Comparison of ENCODE assay signal across 8 cellular contexts in genomic region chr19:44800461-44800860, GRCh38. TPM values are rescaled to one million over a fixed set of nuclear protein-coding genes. Genes with fewer than 3 reads are reported as not detected.
A peak's percentile ranks its signal among the peaks of the same experiment; 100 is the strongest.
DNase-seq lines count a peak whose midpoint lies in the region; ATAC-seq and TF ChIP-seq lines count a peak whose summit lies in the region.

No MANE protein-coding gene starts in this region.

- no peaks in the 10 kb centered on the region for H3K36me3 ChIP-seq in left lung

- peak; percentile 84 for ATAC-seq in HG02973 (IDR thresholded peaks at IDR 0.05; ENCODE audit: unreplicated experiment)
- peak; percentile 98 for ATAC-seq in activated CD4-positive, alpha-beta T cell treated with anti-CD3 and anti-CD28 coated beads for 36 hours
- ATAC-seq in left lung = peak; percentile 99
- no peak for ATAC-seq in HG03439 (IDR thresholded peaks at IDR 0.05; ENCODE audit: unreplicated experiment)

- H3K27ac ChIP-seq in left lung = no peak overlapping the region

- H3K4me3 ChIP-seq in left lung = no peak overlapping the region

- peaks cover 0 to 14% of the 10 kb centered on the region in 2 donors for H3K4me1 ChIP-seq in left lung

- H3K4me1 Mint-ChIP-seq in activated CD4-positive, alpha-beta T cell treated with anti-CD3 and anti-CD28 coated beads for 36 hours = peaks cover 11% of the 10 kb centered on the region

- no peaks in the 10 kb centered on the region for H3K9me3 Mint-ChIP-seq in activated CD4-positive, alpha-beta T cell treated with anti-CD3 and anti-CD28 coated beads for 36 hours (ENCODE audit: low read depth)

- no peak overlapping the region for H3K27ac Mint-ChIP-seq in activated CD4-positive, alpha-beta T cell treated with anti-CD3 and anti-CD28 coated beads for 36 hours

- peak; percentile 91 to 93 for TF ChIP-seq CTCF in left lung (IDR thresholded peaks at IDR 0.05)

- no peaks in the 10 kb centered on the region for H3K27me3 Mint-ChIP-seq in activated CD4-positive, alpha-beta T cell treated with anti-CD3 and anti-CD28 coated beads for 36 hours

- no peak overlapping the region for H3K4me3 Mint-ChIP-seq in activated CD4-positive, alpha-beta T cell treated with anti-CD3 and anti-CD28 coated beads for 36 hours

- no peaks in the 10 kb centered on the region for H3K27me3 ChIP-seq in left lung

- intact Hi-C loops in activated CD4-positive, alpha-beta T cell treated with anti-CD3 and anti-CD28 coated beads for 36 hours (cut with DNase I, micrococcal nuclease) = loop anchor here (1.0 kb wide), 2 partner anchors 45 to 151 kb away; no protein-coding TSS in a partner anchor
- intact Hi-C loops in left lung (cut with DNase I) = loop anchor here in 1 of 2 donors (5.0 kb wide), 1 partner anchor 42 kb away; no protein-coding TSS in a partner anchor

- DNase-seq in GDM1 (lab: John Stamatoyannopoulos, UW) (peak; percentile 69), NCI-H446 treated with DMSO at 0.1 percent for 48 hours (lab: John Stamatoyannopoulos, UW) (peak; percentile 3), cerebellar cortex (ENCODE audit: low spot score) (peak; percentile 68), left lung (peak; percentile 85 to 96)
- DNase-seq in activated CD4-positive, alpha-beta T cell treated with anti-CD3 and anti-CD28 coated beads for 36 hours = peak; percentile 92
- peak; percentile 75 to 86 (median 82) for DNase-seq in stimulated activated CD4-positive, alpha-beta T cell treated with anti-CD3 and anti-CD28 coated beads, TNF-alpha, amount 100 ng/mL, for 48 hours (ENCODE audit: low read depth in 3 of 3)

- no peaks in the 10 kb centered on the region for H3K36me3 Mint-ChIP-seq in activated CD4-positive, alpha-beta T cell treated with anti-CD3 and anti-CD28 coated beads for 36 hours (ENCODE audit: low read depth)

- CTCF ChIA-PET in activated CD4-positive, alpha-beta T cell treated with anti-CD3 and anti-CD28 coated beads for 36 hours (lab: Charles Lee) = no interaction called here

- POLR2A ChIA-PET in activated CD4-positive, alpha-beta T cell treated with anti-CD3 and anti-CD28 coated beads for 36 hours (lab: Charles Lee) = no interaction called here

- H3K9me3 ChIP-seq in left lung = no peaks in the 10 kb centered on the region

RNA-seq across cellular contexts. Expression of gene BCAM, which starts 8.4 kb away (rescaled TPM):
- total RNA-seq in activated CD4-positive, alpha-beta T cell treated with anti-CD3 and anti-CD28 coated beads for 36 hours = not detected
- total RNA-seq in left lung = 100 to 1,000 TPM; 110 to 389 TPM

RNA-seq across cellular contexts. Expression of gene CBLC, which starts 22.8 kb away (rescaled TPM):
- not detected for total RNA-seq in activated CD4-positive, alpha-beta T cell treated with anti-CD3 and anti-CD28 coated beads for 36 hours
- 1 to 10 TPM; 5.2 to 6.1 TPM for total RNA-seq in left lung

RNA-seq across cellular contexts. Expression of gene NECTIN2, which starts 45.6 kb away (rescaled TPM):
- total RNA-seq in activated CD4-positive, alpha-beta T cell treated with anti-CD3 and anti-CD28 coated beads for 36 hours = under 1 TPM; 0.80 to 0.93 TPM
- 100 to 1,000 TPM in 1 of 2 donors, 10 to 100 TPM in 1; 86.7 to 145 TPM for total RNA-seq in left lung

RNA-seq across cellular contexts. Expression of gene BCL3, which starts 52.0 kb away (rescaled TPM):
- total RNA-seq in activated CD4-positive, alpha-beta T cell treated with anti-CD3 and anti-CD28 coated beads for 36 hours = 10 to 100 TPM; 56.2 to 81.5 TPM
- total RNA-seq in left lung = 10 to 100 TPM; 48.2 to 79.9 TPM

Comparison
In these comparisons a context has a peak if more than half of its experiments do, and no peak if none do; other contexts are left out.
1. DNase-seq: peak in every context shown above with its lines; median percentile 92 in activated CD4-positive, alpha-beta T cell treated with anti-CD3 and anti-CD28 coated beads for 36 hours; 90 in left lung; 82 in stimulated activated CD4-positive, alpha-beta T cell treated with anti-CD3 and anti-CD28 coated beads, TNF-alpha, amount 100 ng/mL, for 48 hours; 69 in GDM1; 68 in cerebellar cortex; 3 in NCI-H446 treated with DMSO at 0.1 percent for 48 hours.
2. RNA of gene BCAM, which starts 8.4 kb away (total RNA-seq): 110 to 389 TPM in left lung; not detected in activated CD4-positive, alpha-beta T cell treated with anti-CD3 and anti-CD28 coated beads for 36 hours; every median in the first group is over 10 times any median in the second.
3. RNA of gene CBLC, which starts 22.8 kb away (total RNA-seq): 5.2 to 6.1 TPM in left lung; not detected in activated CD4-positive, alpha-beta T cell treated with anti-CD3 and anti-CD28 coated beads for 36 hours; every median in the first group is over 4 times any median in the second.
4. RNA of gene NECTIN2, which starts 45.6 kb away (total RNA-seq): 86.7 to 145 TPM in left lung; 0.80 to 0.93 TPM in activated CD4-positive, alpha-beta T cell treated with anti-CD3 and anti-CD28 coated beads for 36 hours; every median in the first group is over 10 times any median in the second.